1 cellular context compared by ENCODE assay signal in genomic region chr10:112371326-112371725, GRCh38. TPM values are rescaled to one million over a fixed set of nuclear protein-coding genes. Genes with fewer than 3 reads are reported as not detected.
"Had no signal": no experiment of that assay in that cellular context is flagged by ENCODE, and none has a peak within 500 bp of the region (broad histone marks: within the 10 kb centered on the region; RNA-seq: fewer than 3 reads in every experiment).

No MANE protein-coding gene starts in this region.

RNA-seq across cellular contexts. Expression of gene ACSL5, which starts 2.6 kb away (rescaled TPM):
- total RNA-seq: foreskin keratinocyte had no signal
- polyA plus RNA-seq: foreskin keratinocyte had no signal
